In the genomic region with DNA sequence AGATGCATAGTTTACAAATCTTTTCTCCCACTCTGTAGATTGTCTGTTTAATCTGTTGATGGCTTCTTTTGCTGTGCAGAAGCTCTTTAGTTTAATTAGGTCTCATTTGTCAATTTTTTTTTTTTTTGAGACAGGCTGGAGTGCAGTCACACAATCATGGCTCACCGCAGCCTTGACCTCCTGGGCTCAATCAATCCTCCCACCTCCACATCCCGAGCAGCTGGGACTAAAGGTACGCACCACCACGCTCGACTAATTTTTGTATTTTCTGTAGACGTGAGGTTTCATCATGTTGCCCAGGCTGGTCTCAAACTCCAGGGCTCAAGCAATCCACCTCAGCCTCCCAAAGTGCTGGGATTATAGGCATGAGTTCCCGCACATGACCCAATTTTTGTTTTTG, we compare ENCODE assay signal across 11 cellular contexts.
"Had no signal": no experiment of that assay in that cellular context is flagged by ENCODE, and none has a peak within 500 bp of the region (broad histone marks: within the 10 kb centered on the region; RNA-seq: fewer than 3 reads in every experiment).

No MANE protein-coding gene starts in this region.

- FAIRE-seq: H1, H54 had no signal

- H3K36me3 ChIP-seq: HAP-1 had no signal

- H3K4me3 ChIP-seq: GM23248, GM23338, HAP-1 had no signal

- ATAC-seq: GM23338, HCT116 had no signal

- DNase-seq: GM23248, GOT3, H7, H9, HCEC 1CT, HFFc6 had no signal
